In genomic region chr16:57113042-57113453, GRCh38 we compare ENCODE assay signal across 9 cellular contexts. TPM values are rescaled to one million over a fixed set of nuclear protein-coding genes. Genes with fewer than 3 reads are reported as not detected.
DNase-seq lines count a peak whose midpoint lies in the region; ATAC-seq, FAIRE-seq and TF ChIP-seq lines count a peak whose summit lies in the region.
"Had no signal": no experiment of that assay in that cellular context is flagged by ENCODE, and none has a peak within 500 bp of the region (broad histone marks: within the 10 kb centered on the region; RNA-seq: fewer than 3 reads in every experiment).

No MANE protein-coding gene starts in this region.

- no peak for DNase-seq in GM18507 (ENCODE audit: extremely low spot score, insufficient read length, low read depth)
- peak; percentile 91 for DNase-seq in RPMI7951 (ENCODE audit: low read depth)
- DNase-seq in fibroblast of pulmonary artery (ENCODE audit: low read depth), result peak; percentile 36
- no peak for DNase-seq in stimulated activated naive CD8-positive, alpha-beta T cell treated with anti-CD3 and anti-CD28 coated beads, Interleukin-15, Interleukin-2, amounts not matched to agents 100 U/mL and 50 U/mL, for 24 hours
- DNase-seq in ecto neural progenitor cell (ENCODE audit: low spot score), result no peak
- DNase-seq in dedifferentiated amniotic fluid mesenchymal stem cell (ENCODE audit: extremely low spot score), result no peak
- DNase-seq: activated T-cell treated with anti-CD3 and anti-CD28 coated beads, Interleukin-2, amount 50 U/mL, for 48 hours; DMS 273 treated with DMSO at 0.1 percent for 48 hours had no signal

- H3K4me3 ChIP-seq in fibroblast of pulmonary artery (replicated peaks; ENCODE audit: low read depth, low read length), result no peak overlapping the region

- no peak for TF ChIP-seq CTCF in fibroblast of pulmonary artery (IDR thresholded peaks at IDR 0.05; ENCODE audit: low read length, missing control alignments)

- FAIRE-seq in GM18507 (lab: Jason Lieb, UNC), result peak; percentile 67

- peak; percentile 57 for ATAC-seq in stimulated activated naive CD8-positive, alpha-beta T cell treated with anti-CD3 and anti-CD28 coated beads, Interleukin-15, Interleukin-2, amounts not matched to agents 100 U/mL and 50 U/mL, for 24 hours
- ATAC-seq in GM19395 (IDR thresholded peaks at IDR 0.05; ENCODE audit: unreplicated experiment), result no peak

RNA-seq across cellular contexts. Expression of gene CPNE2, which starts 20.7 kb away (rescaled TPM):
- total RNA-seq in RPMI7951 (2014; rRNA removed; shearing (Covaris generic)), result 61.8 and 93.1 TPM in 2 replicates

Comparison
In these comparisons a context has a peak if more than half of its experiments do, and no peak if none do; other contexts are left out.
1. DNase-seq: peak in RPMI7951 (single experiment) and fibroblast of pulmonary artery (single experiment); none in GM18507 (single experiment), stimulated activated naive CD8-positive, alpha-beta T cell treated with anti-CD3 and anti-CD28 coated beads, Interleukin-15, Interleukin-2, amounts not matched to agents 100 U/mL and 50 U/mL, for 24 hours (single experiment), ecto neural progenitor cell (single experiment) and dedifferentiated amniotic fluid mesenchymal stem cell (single experiment).